In genomic region chr20:34954905-34955231, GRCh38 we compare ENCODE assay signal across 7 cellular contexts. TPM values are rescaled to one million over a fixed set of nuclear protein-coding genes. Genes with fewer than 3 reads are reported as not detected.
A peak's percentile ranks its signal among the peaks of the same experiment; 100 is the strongest.
DNase-seq lines count a peak whose midpoint lies in the region; ATAC-seq and TF ChIP-seq lines count a peak whose summit lies in the region.

No MANE protein-coding gene starts in this region.

- H3K4me3 Mint-ChIP-seq in activated T-helper 17 cell treated with anti-CD3 and anti-CD28 coated beads, Interleukin-2, amount 50 U/mL, for 72 hours: peak overlapping the region; percentile 99

- no peaks in the 10 kb centered on the region for H3K9me3 Mint-ChIP-seq in activated T-helper 17 cell treated with anti-CD3 and anti-CD28 coated beads, Interleukin-2, amount 50 U/mL, for 72 hours

- peak overlapping the region; percentile 99 for H2AK9ac ChIP-seq in IMR-90 (replicated peaks; ENCODE audit: low read depth, low read length, poor library complexity)

- ATAC-seq in IMR-90 (ENCODE audit: low read depth) (peak; percentile 24), GM18502 (IDR thresholded peaks at IDR 0.05; ENCODE audit: poor library complexity, unreplicated experiment) (no peak), GM19463 (IDR thresholded peaks at IDR 0.05; ENCODE audit: unreplicated experiment) (no peak)
- ATAC-seq in activated T-helper 17 cell treated with anti-CD3 and anti-CD28 coated beads, Interleukin-2, amount 50 U/mL, for 72 hours (replicated peaks): no peak

- peak overlapping the region; percentile 62 for H3K4me3 ChIP-seq in IMR-90 (ENCODE audit: insufficient read depth, low read depth, low read length)
- peak overlapping the region; percentile 67 to 70 for H3K4me3 ChIP-seq in right atrium auricular region
- H3K4me3 ChIP-seq in skeletal muscle tissue (ENCODE audit: low read length in 3 of 3): peak overlapping the region; percentile 92 to 98 (median 93)

- H3K56ac ChIP-seq in IMR-90 (ENCODE audit: extremely low read depth, insufficient read depth, low read length): peak overlapping the region; percentile 96

- H3K27ac ChIP-seq in IMR-90 (ENCODE audit: insufficient read depth, low read length): peak overlapping the region; percentile 88
- H3K27ac ChIP-seq in right atrium auricular region: peak overlapping the region; percentile 94 to 95
- peak overlapping the region; percentile 97 for H3K27ac ChIP-seq in skeletal muscle tissue (ENCODE audit: low read depth, low read length)

- peak overlapping the region; percentile 79 for H3K18ac ChIP-seq in IMR-90 (ENCODE audit: low read depth, low read length)

- no peaks in the 10 kb centered on the region for H4K20me1 ChIP-seq in IMR-90 (ENCODE audit: insufficient read depth, low read length)

- H3K79me1 ChIP-seq in IMR-90 (ENCODE audit: low read depth in 1 of 2, low read length in 2 of 2): peaks cover 13 to 36% of the 10 kb centered on the region in 2 experiments; a peak in 3 of 4 replicates

- peak overlapping the region; percentile 84 for H2BK120ac ChIP-seq in IMR-90 (ENCODE audit: low read depth, low read length)

- TF ChIP-seq RAD21 in IMR-90 (IDR thresholded peaks at IDR 0.05; ENCODE audit: low read length): no peak

- peaks cover 9% of the 10 kb centered on the region for H3K9me1 ChIP-seq in IMR-90 (ENCODE audit: insufficient read depth, low read length)

- H2BK15ac ChIP-seq in IMR-90 (ENCODE audit: low read depth, low read length): peak overlapping the region; percentile 87; the same call in 1 of the 3 replicates

- peak overlapping the region; percentile 82 for H2BK5ac ChIP-seq in IMR-90 (ENCODE audit: low read depth, low read length, poor library complexity, severe bottlenecking)

- H4K5ac ChIP-seq in IMR-90 (ENCODE audit: low read depth, low read length): peak overlapping the region; percentile 60

- H3K9ac ChIP-seq in IMR-90 (ENCODE audit: low read depth, low read length) (peak overlapping the region; percentile 85), skeletal muscle tissue (ENCODE audit: low read depth in 1 of 3, low read length in 3 of 3) (peak overlapping the region; percentile 92 to 98 (median 93))

- POLR2A ChIA-PET in IMR-90 (lab: Charles Lee; ENCODE audit: unreplicated experiment): interaction anchor here (1.0 kb wide), 1 partner anchor 67 kb away, joined by 3 read pairs; no protein-coding TSS in a partner anchor

- CTCF ChIA-PET in IMR-90 (lab: Yijun Ruan, JAX): interaction anchor here (2.6 kb wide), 1 partner anchor 81 kb away, joined by 19 read pairs; the partner anchor contains the start of gene GGT7

- H4K8ac ChIP-seq in IMR-90 (ENCODE audit: low read depth in 2 of 2, low read length in 2 of 2): peak overlapping the region; percentile 90 to 96

- peak overlapping the region; percentile 98 for H3K14ac ChIP-seq in IMR-90 (replicated peaks; ENCODE audit: low read depth, low read length)

- peaks cover 13% of the 10 kb centered on the region for H3K4me1 Mint-ChIP-seq in activated T-helper 17 cell treated with anti-CD3 and anti-CD28 coated beads, Interleukin-2, amount 50 U/mL, for 72 hours

- intact Hi-C loops in IMR-90 (cut with micrococcal nuclease): loop anchor here (1.0 kb wide), 1 partner anchor 81 kb away; no protein-coding TSS in a partner anchor

- dilution Hi-C loops in IMR-90 (cut with HindIII; ENCODE audit: low sequenced_read_pairs, unreplicated experiment): no loop called here

- H3K4me2 ChIP-seq in IMR-90 (ENCODE audit: low read depth, low read length): peak overlapping the region; percentile 89

- H2BK20ac ChIP-seq in IMR-90 (ENCODE audit: low read depth, low read length): peak overlapping the region; percentile 33; the same call in 1 of the 2 replicates

- BruUV-seq in IMR-90 (replicated peaks; lab: Mats Ljungman, UMichigan): TSS peak; percentile 56

- 22% methylated on average over 3 of the region's 13 CpGs; no CpG with 5 or more reads in 1 of the 2 experiments for WGBS in IMR-90 (ENCODE audit: extremely low coverage in 2 of 2, insufficient read length in 1 of 2), 2 experiments

- H3K27ac Mint-ChIP-seq in activated T-helper 17 cell treated with anti-CD3 and anti-CD28 coated beads, Interleukin-2, amount 50 U/mL, for 72 hours: peak overlapping the region; percentile 99

- peak overlapping the region; percentile 91 for H2AFZ ChIP-seq in IMR-90 (replicated peaks; ENCODE audit: low read length, poor library complexity)

- DNase-seq in ELR (ENCODE audit: low read depth): peak; percentile 78
- DNase-seq in IMR-90: peak; percentile 42
- DNase-seq in right atrium auricular region (ENCODE audit: low spot score): peak; percentile 66

- H3K23ac ChIP-seq in IMR-90 (ENCODE audit: low read depth, low read length): peak overlapping the region; percentile 85

- H3K9me3 ChIP-seq in IMR-90 (ENCODE audit: control insufficient read depth, insufficient read depth, low read length) (no peaks in the 10 kb centered on the region), right atrium auricular region (no peaks in the 10 kb centered on the region), skeletal muscle tissue (ENCODE audit: control insufficient read depth in 3 of 3, low read length in 3 of 3) (no peaks in the 10 kb centered on the region)

- TF ChIP-seq POLR2A in IMR-90 (IDR thresholded peaks at IDR 0.05; ENCODE audit: low read depth, low read length): no peak

- H3K27me3 ChIP-seq in IMR-90 (ENCODE audit: control insufficient read depth, insufficient read depth, low read length) (no peaks in the 10 kb centered on the region), right atrium auricular region (no peaks in the 10 kb centered on the region), skeletal muscle tissue (ENCODE audit: control insufficient read depth in 3 of 3, insufficient read depth in 3 of 3, low read length in 3 of 3) (no peaks in the 10 kb centered on the region)

- H3K36me3 ChIP-seq in IMR-90 (ENCODE audit: control insufficient read depth, insufficient read depth, low read length): peaks cover 2% of the 10 kb centered on the region; the same call in 1 of the 2 replicates
- H3K36me3 ChIP-seq in right atrium auricular region: no peaks in the 10 kb centered on the region
- no peaks in the 10 kb centered on the region for H3K36me3 ChIP-seq in skeletal muscle tissue (ENCODE audit: control insufficient read depth in 3 of 3, insufficient read depth in 3 of 3, low read length in 3 of 3)

- H3K4me1 ChIP-seq in IMR-90 (ENCODE audit: control insufficient read depth, insufficient read depth, low read length) (peaks cover 3% of the 10 kb centered on the region), right atrium auricular region (peaks cover 0 to 13% of the 10 kb centered on the region in 2 donors), skeletal muscle tissue (ENCODE audit: control insufficient read depth in 3 of 3, insufficient read depth in 3 of 3, low read length in 3 of 3) (peaks cover 29 to 32% (median 30%) of the 10 kb centered on the region in 3 donors)

- H4K91ac ChIP-seq in IMR-90 (ENCODE audit: insufficient read depth, low read depth, low read length): peak overlapping the region; percentile 94

- peak overlapping the region; percentile 79 for H2AK5ac ChIP-seq in IMR-90 (ENCODE audit: low read depth, low read length)

- H3K4ac ChIP-seq in IMR-90 (ENCODE audit: low read depth, low read length): peak overlapping the region; percentile 95

- TF ChIP-seq CTCF in IMR-90 (conservative IDR thresholded peaks at IDR 0.05; ENCODE audit: low read depth, low read length) (no peak), right atrium auricular region (IDR thresholded peaks at IDR 0.05) (no peak)

- H3K36me3 Mint-ChIP-seq in activated T-helper 17 cell treated with anti-CD3 and anti-CD28 coated beads, Interleukin-2, amount 50 U/mL, for 72 hours (ENCODE audit: low read depth): peaks cover 18% of the 10 kb centered on the region

- H3K27me3 Mint-ChIP-seq in activated T-helper 17 cell treated with anti-CD3 and anti-CD28 coated beads, Interleukin-2, amount 50 U/mL, for 72 hours: no peaks in the 10 kb centered on the region

- in situ Hi-C loops in IMR-90 (cut with MboI; ENCODE audit: low sequenced_read_pairs): loop anchor here (5.0 kb wide), 1 partner anchor 83 kb away; the partner anchor contains the start of gene GGT7

TF ChIP-seq in IMR-90, 13 proteins besides CTCF, POLR2A, EP300 and RAD21:
- TF ChIP-seq MXI1 (IDR thresholded peaks at IDR 0.05; ENCODE audit: borderline replicate concordance, low read depth, low read length) (no peak), BHLHE40 (IDR thresholded peaks at IDR 0.05; ENCODE audit: low read depth, low read length) (peak; percentile 89), USF2 (IDR thresholded peaks at IDR 0.05; ENCODE audit: low read depth, low read length) (peak; percentile 52; the same call in 1 of the 2 replicates)

RNA-seq across cellular contexts. Expression of gene GSS, which starts 0.7 kb away (rescaled TPM):
- total RNA-seq in IMR-90 (2012; rRNA removed) (70.5 and 90.0 TPM in 2 replicates), right atrium auricular region (10 to 100 TPM; 23.0 to 38.3 TPM), skeletal muscle tissue (18.3 TPM)
- 70.3 and 73.7 TPM in 2 replicates for polyA plus RNA-seq in IMR-90 (2012; rRNA removed)
- polyA plus RNA-seq in IMR-90 (2012; cell fraction: cytosol; rRNA removed): 64.9 and 72.0 TPM in 2 replicates
- 217 and 248 TPM in 2 replicates for polyA plus RNA-seq in IMR-90 (2012; cell fraction: nucleus; rRNA removed; ENCODE audit: low replicate concordance)
- total RNA-seq in activated T-helper 17 cell treated with anti-CD3 and anti-CD28 coated beads, Interleukin-2, amount 50 U/mL, for 72 hours: 10 to 100 TPM; 54.7 to 57.4 TPM

RNA-seq across cellular contexts. Expression of gene MYH7B, which starts 0.8 kb away (rescaled TPM):
- total RNA-seq in IMR-90 (2012; rRNA removed) (not detected in 2 replicates), right atrium auricular region (10 to 100 TPM; 24.4 to 34.9 TPM), skeletal muscle tissue (19.3 TPM)
- 0.09 and 0.10 TPM in 2 replicates for polyA plus RNA-seq in IMR-90 (2012; rRNA removed)
- polyA plus RNA-seq in IMR-90 (2012; cell fraction: cytosol; rRNA removed): 0.02 and 0.18 TPM in 2 replicates
- 0.53 and 1.1 TPM in 2 replicates for polyA plus RNA-seq in IMR-90 (2012; cell fraction: nucleus; rRNA removed; ENCODE audit: low replicate concordance)
- total RNA-seq in activated T-helper 17 cell treated with anti-CD3 and anti-CD28 coated beads, Interleukin-2, amount 50 U/mL, for 72 hours: under 1 TPM; 0.24 to 0.29 TPM

Comparison
In these comparisons a context has a peak if more than half of its experiments do, and no peak if none do; other contexts are left out.
1. RNA of gene MYH7B, which starts 0.8 kb away (total RNA-seq): 24.4 to 34.9 TPM in right atrium auricular region and 19.3 TPM in skeletal muscle tissue (single experiment); 0.24 to 0.29 TPM in activated T-helper 17 cell treated with anti-CD3 and anti-CD28 coated beads, Interleukin-2, amount 50 U/mL, for 72 hours and not detected in IMR-90; every median in the first group is over 10 times any median in the second.
2. Peak in every context shown above with its lines, with median percentiles within 50 percentile points of each other: DNase-seq, H3K27ac ChIP-seq and H3K4me3 ChIP-seq.